In genomic region chr17:81901167-81902022, GRCh38 we compare ENCODE assay signal across 10 cellular contexts. TPM values are rescaled to one million over a fixed set of nuclear protein-coding genes. Genes with fewer than 3 reads are reported as not detected.
DNase-seq lines count a peak whose midpoint lies in the region; ATAC-seq and TF ChIP-seq lines count a peak whose summit lies in the region.
"Had no signal": no experiment of that assay in that cellular context is flagged by ENCODE, and none has a peak within 500 bp of the region (broad histone marks: within the 10 kb centered on the region; RNA-seq: fewer than 3 reads in every experiment).

No MANE protein-coding gene starts in this region.

- intact Hi-C loops in lower leg skin (cut with DNase I; ENCODE audit: low total_unique reads), result no loop called here

- H3K4me1 Mint-ChIP-seq in stimulated activated naive CD8-positive, alpha-beta T cell treated with anti-CD3 and anti-CD28 coated beads, Interleukin-15, amount 100 ng/mL, for 72 hours, result peaks cover 10% of the 10 kb centered on the region
- peaks cover 0 to 5% of the 10 kb centered on the region in 2 donors for H3K4me1 Mint-ChIP-seq in natural killer cell treated with Interleukin-12 subunit alpha and Interleukin-12 subunit beta and Interleukin-15 and Interleukin-18, amount 100 ng/mL, for 72 hours (ENCODE audit: low read depth in 2 of 2)

- no peak for TF ChIP-seq POLR2A in lower leg skin (IDR thresholded peaks at IDR 0.05)

- no peaks in the 10 kb centered on the region for H3K9me3 Mint-ChIP-seq in stimulated activated naive CD8-positive, alpha-beta T cell treated with anti-CD3 and anti-CD28 coated beads, Interleukin-15, amount 100 ng/mL, for 72 hours
- no peaks in the 10 kb centered on the region for H3K9me3 Mint-ChIP-seq in natural killer cell treated with Interleukin-12 subunit alpha and Interleukin-12 subunit beta and Interleukin-15 and Interleukin-18, amount 100 ng/mL, for 72 hours

- H3K27ac ChIP-seq in ectodermal cell (ENCODE audit: insufficient read depth, low read depth, low read length, poor library complexity, severe bottlenecking), result no peak overlapping the region

- H3K4me1 ChIP-seq in ectodermal cell (ENCODE audit: control insufficient read depth, insufficient read depth, low read length), result no peaks in the 10 kb centered on the region

- peaks cover 30% of the 10 kb centered on the region for H3K27me3 ChIP-seq in ectodermal cell (ENCODE audit: control insufficient read depth, insufficient read depth, low read length, poor library complexity, severe bottlenecking)

- peak; percentile 38 for ATAC-seq in stimulated activated naive CD8-positive, alpha-beta T cell treated with anti-CD3 and anti-CD28 coated beads, Interleukin-15, amount 100 ng/mL, for 72 hours
- no peak for ATAC-seq in stimulated activated naive CD8-positive, alpha-beta T cell treated with anti-CD3 and anti-CD28 coated beads, Interleukin-15, Interleukin-2, amounts not matched to agents 100 U/mL and 50 U/mL, for 24 hours
- no peak for ATAC-seq in natural killer cell treated with Interleukin-12 subunit alpha and Interleukin-12 subunit beta and Interleukin-15 and Interleukin-18, amount 100 ng/mL, for 72 hours

- H3K4me3 Mint-ChIP-seq in stimulated activated naive CD8-positive, alpha-beta T cell treated with anti-CD3 and anti-CD28 coated beads, Interleukin-15, amount 100 ng/mL, for 72 hours, result no peak overlapping the region
- H3K4me3 Mint-ChIP-seq in natural killer cell treated with Interleukin-12 subunit alpha and Interleukin-12 subunit beta and Interleukin-15 and Interleukin-18, amount 100 ng/mL, for 72 hours, result peak overlapping the region; percentile 12

- no peak for DNase-seq in stimulated activated naive CD8-positive, alpha-beta T cell treated with anti-CD3 and anti-CD28 coated beads, Interleukin-15, amount 100 ng/mL, for 72 hours
- DNase-seq in stimulated activated naive CD8-positive, alpha-beta T cell treated with anti-CD3 and anti-CD28 coated beads, Interleukin-15, Interleukin-2, amounts not matched to agents 100 U/mL and 50 U/mL, for 24 hours, result no peak
- no peak for DNase-seq in natural killer cell treated with Interleukin-12 subunit alpha and Interleukin-12 subunit beta and Interleukin-15 and Interleukin-18, amount 100 ng/mL, for 72 hours (ENCODE audit: low spot score)
- DNase-seq in NCI-H82 (lab: John Stamatoyannopoulos, UW) (no peak), lower leg skin (ENCODE audit: low spot score in 2 of 2) (no peak), NCI-H524 (lab: John Stamatoyannopoulos, UW) (no peak), middle frontal gyrus (ENCODE audit: extremely low spot score, low spot score) (no peak)
- DNase-seq: activated T-cell treated with anti-CD3 and anti-CD28 coated beads for 4 hours, NCI-H2171 had no signal

- no peaks in the 10 kb centered on the region for H3K9me3 ChIP-seq in ectodermal cell (ENCODE audit: control insufficient read depth, low read length)

- H3K4me3 ChIP-seq in ectodermal cell (ENCODE audit: insufficient read depth, low read depth, low read length) (peak overlapping the region; percentile 16), lower leg skin (ENCODE audit: low read depth, poor library complexity, severe bottlenecking) (no peak overlapping the region)

- TF ChIP-seq CTCF in lower leg skin (IDR thresholded peaks at IDR 0.05), result no peak

- peaks cover 22% of the 10 kb centered on the region for H3K36me3 ChIP-seq in ectodermal cell (ENCODE audit: control insufficient read depth, insufficient read depth, low read length)

- peak overlapping the region in 1 of 2 donors; percentile 4 for H3K27ac Mint-ChIP-seq in stimulated activated naive CD8-positive, alpha-beta T cell treated with anti-CD3 and anti-CD28 coated beads, Interleukin-15, amount 100 ng/mL, for 72 hours
- no peak overlapping the region for H3K27ac Mint-ChIP-seq in natural killer cell treated with Interleukin-12 subunit alpha and Interleukin-12 subunit beta and Interleukin-15 and Interleukin-18, amount 100 ng/mL, for 72 hours

- peaks cover 13% of the 10 kb centered on the region for H3K27me3 Mint-ChIP-seq in stimulated activated naive CD8-positive, alpha-beta T cell treated with anti-CD3 and anti-CD28 coated beads, Interleukin-15, amount 100 ng/mL, for 72 hours
- peaks cover 0 to 5% of the 10 kb centered on the region in 2 donors for H3K27me3 Mint-ChIP-seq in natural killer cell treated with Interleukin-12 subunit alpha and Interleukin-12 subunit beta and Interleukin-15 and Interleukin-18, amount 100 ng/mL, for 72 hours

- WGBS in ectodermal cell, 2 experiments, result 58 to 59% methylated on average over 21 of the region's 21 CpGs
- WGBS in lower leg skin, 2 donors, result 48 to 80% methylated on average over 9 to 18 of the region's 21 CpGs

- no peaks in the 10 kb centered on the region for H3K36me3 Mint-ChIP-seq in natural killer cell treated with Interleukin-12 subunit alpha and Interleukin-12 subunit beta and Interleukin-15 and Interleukin-18, amount 100 ng/mL, for 72 hours

RNA-seq across cellular contexts. Expression of gene NPB, which starts 0.6 kb away (rescaled TPM):
- 0.63 TPM for polyA plus RNA-seq in ectodermal cell (2013, experiment 1 of 4)
- 0.92 TPM for polyA plus RNA-seq in ectodermal cell (2013, experiment 2 of 4)
- polyA plus RNA-seq in ectodermal cell (2013, experiment 3 of 4), result 1.1 TPM
- 1.7 TPM for polyA plus RNA-seq in ectodermal cell (2013, experiment 4 of 4)
- total RNA-seq in natural killer cell treated with Interleukin-12 subunit alpha and Interleukin-12 subunit beta and Interleukin-15 and Interleukin-18, amount 100 ng/mL, for 72 hours, result under 1 TPM; 0.17 to 0.50 TPM
- 1 to 10 TPM in 2 of 4 donors, under 1 TPM in 1, not detected in 1; 0.71 to 3.3 (median 2.0) TPM for total RNA-seq in lower leg skin

RNA-seq across cellular contexts. Expression of gene PCYT2, which starts 9.8 kb away (rescaled TPM):
- 12.8 TPM for polyA plus RNA-seq in ectodermal cell (2013, experiment 1 of 4)
- 14.9 TPM for polyA plus RNA-seq in ectodermal cell (2013, experiment 2 of 4)
- 9.1 TPM for polyA plus RNA-seq in ectodermal cell (2013, experiment 3 of 4)
- 10.1 TPM for polyA plus RNA-seq in ectodermal cell (2013, experiment 4 of 4)
- 10 to 100 TPM; 30.4 to 36.5 TPM for total RNA-seq in natural killer cell treated with Interleukin-12 subunit alpha and Interleukin-12 subunit beta and Interleukin-15 and Interleukin-18, amount 100 ng/mL, for 72 hours
- 10 to 100 TPM; 16.2 to 37.0 (median 25.3) TPM for total RNA-seq in lower leg skin

RNA-seq across cellular contexts. Expression of gene ANAPC11, which starts 9.9 kb away (rescaled TPM):
- polyA plus RNA-seq in ectodermal cell (2013, experiment 1 of 4), result 158 TPM
- 150 TPM for polyA plus RNA-seq in ectodermal cell (2013, experiment 2 of 4)
- 197 TPM for polyA plus RNA-seq in ectodermal cell (2013, experiment 3 of 4)
- polyA plus RNA-seq in ectodermal cell (2013, experiment 4 of 4), result 177 TPM
- 100 to 1,000 TPM in 1 of 2 donors, 10 to 100 TPM in 1; 81.3 to 112 TPM for total RNA-seq in natural killer cell treated with Interleukin-12 subunit alpha and Interleukin-12 subunit beta and Interleukin-15 and Interleukin-18, amount 100 ng/mL, for 72 hours
- total RNA-seq in lower leg skin, result 100 to 1,000 TPM in 2 of 4 donors, 10 to 100 TPM in 2; 92.3 to 152 (median 107) TPM

RNA-seq across cellular contexts. Expression of gene ALYREF, which starts 10.0 kb away (rescaled TPM):
- 151 TPM for polyA plus RNA-seq in ectodermal cell (2013, experiment 1 of 4)
- 136 TPM for polyA plus RNA-seq in ectodermal cell (2013, experiment 2 of 4)
- polyA plus RNA-seq in ectodermal cell (2013, experiment 3 of 4), result 118 TPM
- polyA plus RNA-seq in ectodermal cell (2013, experiment 4 of 4), result 114 TPM
- total RNA-seq in natural killer cell treated with Interleukin-12 subunit alpha and Interleukin-12 subunit beta and Interleukin-15 and Interleukin-18, amount 100 ng/mL, for 72 hours, result 100 to 1,000 TPM; 159 to 302 TPM
- total RNA-seq in lower leg skin, result 100 to 1,000 TPM in 1 of 4 donors, 10 to 100 TPM in 3; 69.4 to 116 (median 79.7) TPM

RNA-seq across cellular contexts. Expression of gene SIRT7, which starts 16.6 kb away (rescaled TPM):
- polyA plus RNA-seq in ectodermal cell (2013, experiment 1 of 4), result 16.9 TPM
- polyA plus RNA-seq in ectodermal cell (2013, experiment 2 of 4), result 17.6 TPM
- polyA plus RNA-seq in ectodermal cell (2013, experiment 3 of 4), result 14.1 TPM
- 19.3 TPM for polyA plus RNA-seq in ectodermal cell (2013, experiment 4 of 4)
- 10 to 100 TPM; 69.4 to 77.6 TPM for total RNA-seq in natural killer cell treated with Interleukin-12 subunit alpha and Interleukin-12 subunit beta and Interleukin-15 and Interleukin-18, amount 100 ng/mL, for 72 hours
- total RNA-seq in lower leg skin, result 10 to 100 TPM; 32.0 to 44.6 (median 38.0) TPM
